ENCODE assay signal across 15 cellular contexts in genomic region chr6:10399451-10399850, GRCh38. TPM values are rescaled to one million over a fixed set of nuclear protein-coding genes. Genes with fewer than 3 reads are reported as not detected.
DNase-seq lines count a peak whose midpoint lies in the region; ATAC-seq and TF ChIP-seq lines count a peak whose summit lies in the region.
"Had no signal": no experiment of that assay in that cellular context is flagged by ENCODE, and none has a peak within 500 bp of the region (broad histone marks: within the 10 kb centered on the region; RNA-seq: fewer than 3 reads in every experiment).

No MANE protein-coding gene starts in this region.

- no peak overlapping the region for H3K9ac ChIP-seq in PC-3 (ENCODE audit: low read length)

- CTCF ChIA-PET in MCF 10A (lab: Yijun Ruan, JAX) = interaction anchor here (0.7 to 1.5 kb wide), 3 partner anchors 315 to 1149 kb away, joined by 3 to 5 read pairs (median 4); no protein-coding TSS in a partner anchor
- CTCF ChIA-PET in PC-3 (lab: Charles Lee) = no interaction called here

- H3K36me3 Mint-ChIP-seq in GM23338 (ENCODE audit: low read depth) (no peaks in the 10 kb centered on the region), MCF 10A (ENCODE audit: insufficient read depth, unreplicated experiment) (peaks cover 85% of the 10 kb centered on the region)

- no peaks in the 10 kb centered on the region for H3K9me2 ChIP-seq in GM23338 (ENCODE audit: insufficient read depth)
- no peaks in the 10 kb centered on the region for H3K9me2 ChIP-seq in PC-3 (replicated peaks; ENCODE audit: low read length)

- DNase-seq in GM23338 (ENCODE audit: low spot score) (no peak), MCF 10A (ENCODE audit: unreplicated experiment) (no peak), islet precursor cell (peak; percentile 56), epidermal melanocyte (ENCODE audit: insufficient read length, low spot score) (no peak), testis (no peak), PC-3 (no peak)
- DNase-seq: H7, NCI-H1417 treated with DMSO at 0.1 percent for 48 hours, NCI-H2029 treated with DMSO at 0.1 percent for 48 hours, NCI-H510A, NCI-H82, SHP77 had no signal

- peak overlapping the region; percentile 42; the same call in 1 of the 2 replicates for H3K4me3 ChIP-seq in GM23338
- no peak overlapping the region for H3K4me3 ChIP-seq in skin epidermis
- no peak overlapping the region for H3K4me3 ChIP-seq in testis
- H3K4me3 ChIP-seq in PC-3 (ENCODE audit: low read length) = no peak overlapping the region

- TF ChIP-seq CTCF in GM23338 (conservative IDR thresholded peaks at IDR 0.05; ENCODE audit: low read depth in 2 of 2) (no peak), MCF 10A (IDR thresholded peaks at IDR 0.05; ENCODE audit: unreplicated experiment) (no peak), testis (IDR thresholded peaks at IDR 0.05) (no peak), PC-3 (conservative IDR thresholded peaks at IDR 0.05; ENCODE audit: low read depth, low read length) (no peak)

- H3K27me3 Mint-ChIP-seq in GM23338 (ENCODE audit: insufficient read depth, low read depth, poor library complexity) = peaks cover 95% of the 10 kb centered on the region
- no peaks in the 10 kb centered on the region for H3K27me3 Mint-ChIP-seq in MCF 10A (ENCODE audit: insufficient read depth, unreplicated experiment)

- TF ChIP-seq POLR2A in testis (IDR thresholded peaks at IDR 0.05) = no peak

- peaks cover 58% of the 10 kb centered on the region for H3K4me1 Mint-ChIP-seq in GM23338
- peaks cover 60% of the 10 kb centered on the region for H3K4me1 Mint-ChIP-seq in MCF 10A (ENCODE audit: insufficient read depth, unreplicated experiment)

- no peaks in the 10 kb centered on the region for H3K79me2 ChIP-seq in GM23338 (replicated peaks; ENCODE audit: insufficient read depth)
- peaks cover 25% of the 10 kb centered on the region for H3K79me2 ChIP-seq in PC-3 (ENCODE audit: low read length)

- no TSS peak for BruUV-seq in MCF 10A (replicated peaks; lab: Mats Ljungman, UMichigan)
- no TSS peak for BruUV-seq in PC-3 (replicated peaks; lab: Mats Ljungman, UMichigan)

- H3K36me3 ChIP-seq in GM23338 (ENCODE audit: insufficient read depth) (no peaks in the 10 kb centered on the region), testis (ENCODE audit: low read depth, missing control alignments) (no peaks in the 10 kb centered on the region), PC-3 (ENCODE audit: low read depth, low read length) (peaks cover 56% of the 10 kb centered on the region)

- POLR2A ChIA-PET in MCF 10A (lab: Yijun Ruan, JAX) (interaction anchor here (0.6 to 4.8 kb wide), 11 partner anchors 11 to 873 kb away, joined by 3 to 116 read pairs (median 4); partner anchors contain the start of gene TFAP2A), PC-3 (lab: Charles Lee; ENCODE audit: unreplicated experiment) (no interaction called here)

- peak overlapping the region; percentile 74 for H3K4me2 ChIP-seq in GM23338
- no peak overlapping the region for H3K4me2 ChIP-seq in PC-3 (ENCODE audit: low read length)

- H2AFZ ChIP-seq in GM23338 (no peak overlapping the region), PC-3 (ENCODE audit: low read length) (no peak overlapping the region)

- intact Hi-C loops in MCF 10A (cut with micrococcal nuclease) = no loop called here
- intact Hi-C loops in testis (cut with DNase I; ENCODE audit: low total_unique reads) = no loop called here
- intact Hi-C loops in PC-3 (cut with micrococcal nuclease) = no loop called here

- H3K4me1 ChIP-seq in GM23338 (ENCODE audit: insufficient read depth) (peaks cover 88% of the 10 kb centered on the region), testis (no peaks in the 10 kb centered on the region), PC-3 (ENCODE audit: insufficient read depth, low read length) (peaks cover 36% of the 10 kb centered on the region)

- ATAC-seq in GM23338 (no peak), PC-3 (no peak), SK-N-SH treated with all-trans-retinoic acid at 6 μM for 48 hours (no peak)

- H3K27ac Mint-ChIP-seq in GM23338 = no peak overlapping the region
- H3K27ac Mint-ChIP-seq in MCF 10A (ENCODE audit: low read depth, unreplicated experiment) = peak overlapping the region; percentile 99
- H3K27ac Mint-ChIP-seq: CD14-positive monocyte had no signal

- 70 to 88% methylated on average over 2 of the region's 2 CpGs for WGBS in testis, 2 donors

- H3K27ac ChIP-seq in GM23338 (ENCODE audit: low read depth) (no peak overlapping the region), skin epidermis (peak overlapping the region in 14 of 21 experiments; percentile 9 to 78 (median 66)), testis (no peak overlapping the region), PC-3 (ENCODE audit: low read length) (no peak overlapping the region)

- H3K9me3 ChIP-seq in testis (no peaks in the 10 kb centered on the region), PC-3 (ENCODE audit: low read length) (no peaks in the 10 kb centered on the region)

- H3K4me3 Mint-ChIP-seq in GM23338 (no peak overlapping the region), MCF 10A (ENCODE audit: unreplicated experiment) (no peak overlapping the region)

- peaks cover 35% of the 10 kb centered on the region for H3F3A ChIP-seq in GM23338 (replicated peaks; ENCODE audit: low read depth)
- H3F3A ChIP-seq in PC-3 (ENCODE audit: low read length, unreplicated experiment) = no peaks in the 10 kb centered on the region

- H3K27me3 ChIP-seq in GM23338 (ENCODE audit: insufficient read depth) = peaks cover 92% of the 10 kb centered on the region
- H3K27me3 ChIP-seq in testis = no peaks in the 10 kb centered on the region
- H3K27me3 ChIP-seq in PC-3 (ENCODE audit: low read length) = no peaks in the 10 kb centered on the region

- 0 out of 2 replicates have a peak, but pooled peaks cover 4% of the 10 kb centered on the region for H4K20me1 ChIP-seq in GM23338 (replicated peaks; ENCODE audit: insufficient read depth)
- H4K20me1 ChIP-seq in PC-3 (ENCODE audit: low read length) = no peaks in the 10 kb centered on the region

- H3K9me3 Mint-ChIP-seq in GM23338 (no peaks in the 10 kb centered on the region), MCF 10A (ENCODE audit: unreplicated experiment) (no peaks in the 10 kb centered on the region)

TF ChIP-seq in GM23338, 12 proteins besides CTCF, POLR2A, EP300 and RAD21 (continues in another document):
- no peak for TF ChIP-seq ZNF331 (CRISPR knock-in tag; IDR thresholded peaks at IDR 0.05; ENCODE audit: low read depth)
- TF ChIP-seq JUNB (IDR thresholded peaks at IDR 0.05; ENCODE audit: unreplicated experiment) = no peak
- TF ChIP-seq ETS1 (IDR thresholded peaks at IDR 0.05) = no peak
- TF ChIP-seq EZH2phosphoT487 (IDR thresholded peaks at IDR 0.05; ENCODE audit: unreplicated experiment) = no peak
- TF ChIP-seq NANOG (IDR thresholded peaks at IDR 0.05; ENCODE audit: borderline replicate concordance) = no peak
- TF ChIP-seq POLR2AphosphoS5 (IDR thresholded peaks at IDR 0.05; ENCODE audit: low read depth) = no peak
- TF ChIP-seq EZH2 (IDR thresholded peaks at IDR 0.05; ENCODE audit: low read depth, unreplicated experiment) = no peak

TF ChIP-seq in SK-N-SH treated with all-trans-retinoic acid at 6 μM for 48 hours, 23 proteins besides CTCF, POLR2A, EP300 and RAD21 (continues in another document):
- TF ChIP-seq ISL1 (CRISPR knock-in tag; IDR thresholded peaks at IDR 0.05) (no peak), GLIS3 (CRISPR knock-in tag; IDR thresholded peaks at IDR 0.05) (no peak), ZC3H10 (CRISPR knock-in tag; IDR thresholded peaks at IDR 0.05) (no peak), PPARA (CRISPR knock-in tag; IDR thresholded peaks at IDR 0.05; ENCODE audit: borderline replicate concordance) (no peak), RARB (CRISPR knock-in tag; IDR thresholded peaks at IDR 0.05) (no peak), TSHZ2 (CRISPR knock-in tag; IDR thresholded peaks at IDR 0.05) (no peak), BACH2 (CRISPR knock-in tag; IDR thresholded peaks at IDR 0.05; ENCODE audit: borderline replicate concordance) (no peak), ZNF8 (CRISPR knock-in tag; IDR thresholded peaks at IDR 0.05) (no peak)
- TF ChIP-seq, protein P1, sequence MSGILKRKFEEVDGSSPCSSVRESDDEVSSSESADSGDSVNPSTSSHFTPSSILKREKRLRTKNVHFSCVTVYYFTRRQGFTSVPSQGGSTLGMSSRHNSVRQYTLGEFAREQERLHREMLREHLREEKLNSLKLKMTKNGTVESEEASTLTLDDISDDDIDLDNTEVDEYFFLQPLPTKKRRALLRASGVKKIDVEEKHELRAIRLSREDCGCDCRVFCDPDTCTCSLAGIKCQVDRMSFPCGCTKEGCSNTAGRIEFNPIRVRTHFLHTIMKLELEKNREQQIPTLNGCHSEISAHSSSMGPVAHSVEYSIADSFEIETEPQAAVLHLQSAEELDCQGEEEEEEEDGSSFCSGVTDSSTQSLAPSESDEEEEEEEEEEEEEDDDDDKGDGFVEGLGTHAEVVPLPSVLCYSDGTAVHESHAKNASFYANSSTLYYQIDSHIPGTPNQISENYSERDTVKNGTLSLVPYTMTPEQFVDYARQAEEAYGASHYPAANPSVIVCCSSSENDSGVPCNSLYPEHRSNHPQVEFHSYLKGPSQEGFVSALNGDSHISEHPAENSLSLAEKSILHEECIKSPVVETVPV (CRISPR knock-in tag; IDR thresholded peaks at IDR 0.05) = no peak

RNA-seq across cellular contexts. Expression of gene TFAP2A, which starts 15.4 kb away (rescaled TPM):
- not detected in 2 replicates for total RNA-seq in GM23338 (2014; rRNA removed; shearing (Covaris generic))
- polyA plus RNA-seq in GM23338 (2016; fragmentation: Nextera tagmentation; extraction: Ambion mirVana) (0.21 TPM in 1 of 2 replicates, not detected in the other), testis (ENCODE audit: insufficient read depth, low read depth, low replicate concordance) (3.3 TPM)
- total RNA-seq in MCF 10A (2022) (78.2 and 87.4 TPM in 2 replicates), testis (1 to 10 TPM; 2.7 to 4.8 TPM), PC-3 (2014; rRNA removed) (29.4 and 35.5 TPM in 2 replicates)
- total RNA-seq: H7 had no signal
- polyA plus RNA-seq: CD14-positive monocyte had no signal

Comparison
In these comparisons a context has a peak if more than half of its experiments do, and no peak if none do; other contexts are left out.
1. H3K27ac ChIP-seq: peak in skin epidermis (14 of 21); none in GM23338 (single experiment), testis (0 of 2) and PC-3 (single experiment).